12 cellular contexts compared by ENCODE assay signal in genomic region chr6:88815491-88815890, GRCh38.
"Had no signal": no experiment of that assay in that cellular context is flagged by ENCODE, and none has a peak within 500 bp of the region (broad histone marks: within the 10 kb centered on the region; RNA-seq: fewer than 3 reads in every experiment).

No MANE protein-coding gene starts in this region.

- H3K36me3 ChIP-seq: gastroesophageal sphincter, neural progenitor cell, sigmoid colon, suprapubic skin, upper lobe of left lung had no signal

- H2AFZ ChIP-seq: neural progenitor cell had no signal

- H3K27ac ChIP-seq: gastroesophageal sphincter, neural progenitor cell, sigmoid colon, suprapubic skin, upper lobe of left lung had no signal

- H3K4me3 ChIP-seq: gastroesophageal sphincter, neural progenitor cell, sigmoid colon, suprapubic skin, upper lobe of left lung had no signal

- H3K4me1 ChIP-seq: gastroesophageal sphincter, neural progenitor cell, sigmoid colon, suprapubic skin had no signal

- H3K9ac ChIP-seq: neural progenitor cell had no signal

- H3K27me3 ChIP-seq: gastroesophageal sphincter, neural progenitor cell, sigmoid colon, suprapubic skin, upper lobe of left lung had no signal

- DNase-seq: activated effector memory CD4-positive, alpha-beta T cell treated with Interleukin-2 at 50 U/mL for 16 hours; amygdala; hypothalamus; left colon; sigmoid colon; stimulated activated CD4-positive, alpha-beta T cell treated with anti-CD3 and anti-CD28 coated beads, Interleukin-12 subunit alpha, Interleukin-12 subunit beta, amount 100 ng/mL, for 4 hours; stimulated activated naive CD8-positive, alpha-beta T cell treated with anti-CD3 and anti-CD28 coated beads, Interleukin-15, Interleukin-2, amounts not matched to agents 100 U/mL and 50 U/mL, for 24 hours; upper lobe of left lung had no signal

- H3K9me3 ChIP-seq: gastroesophageal sphincter, sigmoid colon, suprapubic skin, upper lobe of left lung had no signal

- H3K4me2 ChIP-seq: neural progenitor cell had no signal

- ATAC-seq: activated CD4-positive, CD25-positive, alpha-beta regulatory T cell treated with anti-CD3 and anti-CD28 coated beads, Interleukin-2, amount 50 U/mL, for 24 hours; gastroesophageal sphincter; stimulated activated naive CD8-positive, alpha-beta T cell treated with anti-CD3 and anti-CD28 coated beads, Interleukin-15, Interleukin-2, amounts not matched to agents 100 U/mL and 50 U/mL, for 24 hours had no signal
